In the genomic region with DNA sequence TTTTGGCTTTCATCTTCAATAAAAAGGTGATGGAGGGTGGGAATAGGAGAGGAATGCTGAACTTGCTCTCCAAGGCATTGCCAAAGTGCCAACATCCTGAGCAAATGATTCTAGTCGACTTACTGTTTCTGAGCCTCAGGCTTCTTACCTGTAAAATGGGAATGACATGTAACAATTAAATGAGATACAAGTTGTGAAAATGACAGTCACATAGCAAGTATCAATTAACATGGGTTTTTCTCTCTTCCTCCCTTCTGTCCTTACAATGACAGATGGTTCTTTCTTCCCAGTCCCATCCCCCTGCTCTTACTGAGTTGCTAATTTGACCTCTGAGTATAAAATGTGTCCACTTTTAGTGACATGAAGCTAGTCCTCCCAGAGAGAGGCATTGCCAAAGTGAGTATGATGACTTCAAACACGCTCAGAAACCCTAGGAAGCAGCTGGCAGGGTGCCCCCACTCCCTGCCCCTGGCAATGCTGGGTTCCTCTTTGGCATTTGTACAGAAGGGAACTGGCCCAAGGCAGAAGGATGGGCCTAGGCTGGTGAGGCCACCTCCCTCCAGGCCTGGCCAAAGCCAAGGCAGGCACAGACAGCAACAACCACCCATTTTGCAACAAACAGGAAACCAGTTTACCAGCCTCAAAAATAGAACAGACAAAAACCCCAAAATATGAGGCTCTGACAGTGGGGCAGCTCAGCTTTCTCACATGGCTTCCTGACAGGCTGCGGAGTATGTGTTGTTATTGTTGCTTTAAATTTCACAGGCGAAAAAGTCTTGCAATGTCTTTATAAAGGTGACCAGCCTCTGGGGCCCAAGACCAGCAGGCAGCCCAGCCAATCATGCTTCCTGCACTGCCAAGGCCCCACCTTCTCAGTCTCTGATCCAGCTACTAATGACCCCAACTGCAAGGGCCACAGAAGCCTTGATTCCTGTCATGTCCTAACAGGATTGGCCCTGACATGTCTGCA, we compare ENCODE assay signal across 8 cellular contexts.
DNase-seq lines count a peak whose midpoint lies in the region; ATAC-seq, FAIRE-seq and TF ChIP-seq lines count a peak whose summit lies in the region.

No MANE protein-coding gene starts in this region.

- TF ChIP-seq CTCF in lung (IDR thresholded peaks at IDR 0.05; ENCODE audit: control extremely low read depth, extremely low read depth) (no peak), GM10266 (IDR thresholded peaks at IDR 0.05; ENCODE audit: control insufficient read depth, insufficient read depth, low read depth, missing control alignments) (no peak), GM13976 (IDR thresholded peaks at IDR 0.05; ENCODE audit: borderline replicate concordance, control extremely low read depth, extremely low read depth, insufficient read depth, missing control alignments) (no peak)

- peak overlapping the region; percentile 23 for H3K9ac ChIP-seq in adipocyte (ENCODE audit: low read length)

- DNase-seq in GM19239 (ENCODE audit: insufficient read length, low spot score): no peak
- DNase-seq in Kasumi-1 (lab: John Stamatoyannopoulos, UW): peak; percentile 88
- no peak for DNase-seq in adipocyte (ENCODE audit: low read depth)
- DNase-seq in lung (ENCODE audit: low spot score): peak; percentile 48
- DNase-seq in GM10266 (ENCODE audit: extremely low spot score): no peak
- DNase-seq in stimulated activated CD8-positive, alpha-beta memory T cell treated with anti-CD3 and anti-CD28 coated beads, Interleukin-4, amount 100 ng/mL, for 48 hours: no peak
- no peak for DNase-seq in GM13976 (ENCODE audit: low spot score)

- FAIRE-seq in GM19239 (lab: Jason Lieb, UNC): peak; percentile 97

- H3K27ac ChIP-seq in lung (ENCODE audit: low read depth in 1 of 2, low read length in 1 of 2): peak overlapping the region in 1 of 2 donors; percentile 63

- H3K4me1 ChIP-seq in adipocyte (ENCODE audit: control insufficient read depth, insufficient read depth, low read length) (peaks cover 13% of the 10 kb centered on the region), lung (ENCODE audit: control insufficient read depth in 2 of 2, insufficient read depth in 2 of 2, low read length in 2 of 2) (peaks cover 0 to 16% of the 10 kb centered on the region in 2 donors)

- H3K36me3 ChIP-seq in adipocyte (ENCODE audit: control insufficient read depth, insufficient read depth, low read length, severe bottlenecking) (no peaks in the 10 kb centered on the region), lung (ENCODE audit: control insufficient read depth in 2 of 2, insufficient read depth in 2 of 2, low read length in 2 of 2) (no peaks in the 10 kb centered on the region)

- no peak overlapping the region for H3K4me3 ChIP-seq in adipocyte (ENCODE audit: low read length)
- no peak overlapping the region for H3K4me3 ChIP-seq in lung

- H3K27me3 ChIP-seq in adipocyte (replicated peaks; ENCODE audit: control insufficient read depth, insufficient read depth, low read length): no peaks in the 10 kb centered on the region
- H3K27me3 ChIP-seq in lung (ENCODE audit: control insufficient read depth, insufficient read depth): no peaks in the 10 kb centered on the region

- H3K9me3 ChIP-seq in adipocyte (ENCODE audit: control insufficient read depth, low read length) (no peaks in the 10 kb centered on the region), lung (ENCODE audit: control insufficient read depth in 2 of 2, insufficient read depth in 1 of 2, low read length in 1 of 2) (no peaks in the 10 kb centered on the region)

- ATAC-seq in lung (ENCODE audit: insufficient read depth, low FRiP score) (peak; percentile 74), GM21529 (IDR thresholded peaks at IDR 0.05; ENCODE audit: unreplicated experiment) (no peak)

- in situ Hi-C loops in GM13976 (cut with MboI; ENCODE audit: low sequenced_read_pairs, unreplicated experiment): no loop called here

- WGBS in lung, 2 donors: 24 to 50% methylated on average over 4 of the region's 4 CpGs

Comparison
In these comparisons a context has a peak if more than half of its experiments do, and no peak if none do; other contexts are left out.
1. DNase-seq: peak in Kasumi-1 (2 of 2) and lung (single experiment); none in GM19239 (single experiment), adipocyte (single experiment), GM10266 (single experiment), stimulated activated CD8-positive, alpha-beta memory T cell treated with anti-CD3 and anti-CD28 coated beads, Interleukin-4, amount 100 ng/mL, for 48 hours (single experiment) and GM13976 (single experiment).